1 cellular context compared by ENCODE assay signal in genomic region chr12:7018350-7019042, GRCh38.
A peak's percentile ranks its signal among the peaks of the same experiment; 100 is the strongest.
TF ChIP-seq lines count a peak whose summit lies in the region.

Gene LPCAT3, minus strand, starts transcription at chr12:7018476. Its CDS starts 52 bp downstream, at chr12:7018424.

TF ChIP-seq in HepG2, 621 proteins besides CTCF, POLR2A, EP300 and RAD21 (continued from another document):
- TF ChIP-seq ZKSCAN5 (CRISPR knock-in tag; IDR thresholded peaks at IDR 0.05) (no peak), ZSCAN20 (CRISPR knock-in tag; IDR thresholded peaks at IDR 0.05; ENCODE audit: borderline replicate concordance) (peak; percentile 18; the same call in 1 of the 2 replicates), FOXC1 (CRISPR knock-in tag; IDR thresholded peaks at IDR 0.05; ENCODE audit: borderline replicate concordance) (0 out of 2 replicates have a peak, but pooled peaks have one; percentile 33), MXD1 (CRISPR knock-in tag; IDR thresholded peaks at IDR 0.05) (no peak), SRY (CRISPR knock-in tag; IDR thresholded peaks at IDR 0.05) (no peak), MED13 (CRISPR knock-in tag; IDR thresholded peaks at IDR 0.05) (peak; percentile 62; the same call in 1 of the 2 replicates), ZNF691 (CRISPR knock-in tag; IDR thresholded peaks at IDR 0.05; ENCODE audit: borderline replicate concordance, low read depth) (0 out of 2 replicates have a peak, but pooled peaks have one; percentile 69), SP4 (CRISPR knock-in tag; IDR thresholded peaks at IDR 0.05) (peak; percentile 97), ZHX1 (CRISPR knock-in tag; IDR thresholded peaks at IDR 0.05; ENCODE audit: low read depth) (0 out of 2 replicates have a peak, but pooled peaks have one; percentile 11), ZBTB25 (CRISPR knock-in tag; IDR thresholded peaks at IDR 0.05) (peak; percentile 72; the same call in 1 of the 2 replicates), KMT2A (CRISPR knock-in tag; IDR thresholded peaks at IDR 0.05) (peak; percentile 63), NR1H2 (CRISPR knock-in tag; IDR thresholded peaks at IDR 0.05; ENCODE audit: borderline replicate concordance, low read depth) (peak; percentile 100), ZNF878 (CRISPR knock-in tag; IDR thresholded peaks at IDR 0.05) (peak; percentile 85), ZNF556 (CRISPR knock-in tag; IDR thresholded peaks at IDR 0.05; ENCODE audit: borderline replicate concordance) (peak; percentile 85; the same call in 1 of the 2 replicates), ELK4 (CRISPR knock-in tag; IDR thresholded peaks at IDR 0.05; ENCODE audit: borderline replicate concordance) (no peak)
